In genomic region chr3:138914870-138915502, GRCh38 we compare ENCODE assay signal across 1 cellular context.
A peak's percentile ranks its signal among the peaks of the same experiment; 100 is the strongest.
TF ChIP-seq lines count a peak whose summit lies in the region.

No MANE protein-coding gene starts in this region.

TF ChIP-seq in K562, 482 proteins besides CTCF, POLR2A, EP300 and RAD21 (continued from another document and continues in another):
- TF ChIP-seq MBD1 (CRISPR knock-in tag; IDR thresholded peaks at IDR 0.05) (no peak), WHSC1 (IDR thresholded peaks at IDR 0.05; ENCODE audit: low read length) (no peak), DPF2 (IDR thresholded peaks at IDR 0.05) (peak; percentile 84), U2AF1 (optimal IDR thresholded peaks at IDR 0.05; ENCODE audit: low read depth, low read length) (no peak), KAT8 (IDR thresholded peaks at IDR 0.05; ENCODE audit: low read depth) (no peak), THRA (IDR thresholded peaks at IDR 0.05) (no peak), ZNF75A (CRISPR knock-in tag; IDR thresholded peaks at IDR 0.05) (no peak), FOXP4 (CRISPR knock-in tag; IDR thresholded peaks at IDR 0.05; ENCODE audit: borderline replicate concordance) (no peak), ZKSCAN3 (CRISPR knock-in tag; IDR thresholded peaks at IDR 0.05) (no peak), NCOA2 (IDR thresholded peaks at IDR 0.05; ENCODE audit: partially characterized antibody in 2 of 2) (no peak), ZNF140 (CRISPR knock-in tag; IDR thresholded peaks at IDR 0.05) (no peak), IRF9 (tag; IDR thresholded peaks at IDR 0.05) (no peak), ARID3A (IDR thresholded peaks at IDR 0.05; ENCODE audit: borderline replicate concordance, low read depth, low read length) (no peak), ZNF121 (CRISPR knock-in tag; conservative IDR thresholded peaks at IDR 0.05) (no peak), NCOA4 (IDR thresholded peaks at IDR 0.05; ENCODE audit: partially characterized antibody) (no peak), ZNF830 (CRISPR knock-in tag; IDR thresholded peaks at IDR 0.05) (no peak), SRF (CRISPR knock-in tag; IDR thresholded peaks at IDR 0.05) (no peak), CSDE1 (IDR thresholded peaks at IDR 0.05) (no peak), DDX20 (tag; IDR thresholded peaks at IDR 0.05; ENCODE audit: low read depth) (no peak), ZNF3 (CRISPR knock-in tag; IDR thresholded peaks at IDR 0.05) (no peak; the same call in 1 of the 2 replicates), TGIF2 (CRISPR knock-in tag; IDR thresholded peaks at IDR 0.05) (no peak), ZNF79 (CRISPR knock-in tag; IDR thresholded peaks at IDR 0.05; ENCODE audit: low read depth) (no peak), SMAD1 (IDR thresholded peaks at IDR 0.05; ENCODE audit: low read depth, low read length, partially characterized antibody) (no peak), BDP1 (IDR thresholded peaks at IDR 0.05; ENCODE audit: insufficient read depth, insufficient read length) (no peak), SIN3A (IDR thresholded peaks at IDR 0.05; ENCODE audit: borderline replicate concordance in 2 of 2, control insufficient read depth in 1 of 2, low read depth in 2 of 2, low read length in 2 of 2) (no peak), ZBTB5 (IDR thresholded peaks at IDR 0.05) (no peak), CBX8 (IDR thresholded peaks at IDR 0.05; ENCODE audit: borderline replicate concordance, extremely low read depth, low read depth, low read length, poor library complexity, severe bottlenecking) (no peak), PRPF4 (IDR thresholded peaks at IDR 0.05; ENCODE audit: insufficient read depth, low read depth, low read length, poor library complexity, severe bottlenecking) (no peak), CEBPB (tag; IDR thresholded peaks at IDR 0.05) (no peak), ZNF707 (CRISPR knock-in tag; conservative IDR thresholded peaks at IDR 0.05) (no peak), KAT7 (CRISPR knock-in tag; IDR thresholded peaks at IDR 0.05; ENCODE audit: borderline replicate concordance) (no peak), ZBTB26 (CRISPR knock-in tag; IDR thresholded peaks at IDR 0.05) (no peak), DEAF1 (CRISPR knock-in tag; IDR thresholded peaks at IDR 0.05) (no peak), THRB (CRISPR knock-in tag; conservative IDR thresholded peaks at IDR 0.05) (no peak), HNRNPUL1 (IDR thresholded peaks at IDR 0.05; ENCODE audit: low read length) (no peak), NELFE (IDR thresholded peaks at IDR 0.05; ENCODE audit: insufficient read depth, insufficient read length) (no peak), E2F8 (IDR thresholded peaks at IDR 0.05; ENCODE audit: low read depth, partially characterized antibody) (no peak), MNT (conservative IDR thresholded peaks at IDR 0.05) (no peak), ZNF444 (CRISPR knock-in tag; IDR thresholded peaks at IDR 0.05) (no peak), STAT5A (IDR thresholded peaks at IDR 0.05; ENCODE audit: borderline replicate concordance, low read length) (no peak), NFYB (IDR thresholded peaks at IDR 0.05; ENCODE audit: extremely low read depth, insufficient read length) (no peak), LEF1 (IDR thresholded peaks at IDR 0.05) (peak; percentile 70; the same call in 1 of the 2 replicates), CREB3L1 (IDR thresholded peaks at IDR 0.05; ENCODE audit: borderline replicate concordance, low read depth) (no peak)
